13 cellular contexts compared by ENCODE assay signal in the genomic region with DNA sequence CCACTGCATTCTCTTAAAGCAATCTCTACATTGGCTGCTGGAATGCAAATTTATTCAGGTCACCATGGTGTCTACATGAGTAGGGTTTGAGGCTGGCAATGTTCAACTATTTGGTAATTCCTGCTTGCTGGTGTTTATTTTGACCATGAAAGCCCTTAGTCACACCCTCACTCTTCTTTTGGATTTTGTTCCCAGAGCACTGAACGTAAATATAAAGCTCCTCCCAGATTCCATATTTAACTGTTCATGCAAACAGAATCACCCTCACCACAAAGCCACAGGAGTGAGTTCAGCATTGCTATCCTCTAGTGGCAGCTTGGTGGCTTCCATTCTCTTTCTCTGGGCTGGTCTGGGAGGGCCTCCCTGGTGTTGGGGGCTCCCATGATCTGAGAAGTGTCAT.
A peak's percentile ranks its signal among the peaks of the same experiment; 100 is the strongest.
DNase-seq lines count a peak whose midpoint lies in the region; ATAC-seq and TF ChIP-seq lines count a peak whose summit lies in the region.
"Had no signal": no experiment of that assay in that cellular context is flagged by ENCODE, and none has a peak within 500 bp of the region (broad histone marks: within the 10 kb centered on the region; RNA-seq: fewer than 3 reads in every experiment).

No MANE protein-coding gene starts in this region.

- POLR2A ChIA-PET in PC-3 (lab: Charles Lee; ENCODE audit: unreplicated experiment), result no interaction called here
- POLR2A ChIA-PET in activated CD4-positive, alpha-beta T cell treated with anti-CD3 and anti-CD28 coated beads for 36 hours (lab: Charles Lee), result no interaction called here

- no peaks in the 10 kb centered on the region for H3K27me3 ChIP-seq in PC-3 (ENCODE audit: low read length)
- no peaks in the 10 kb centered on the region for H3K27me3 ChIP-seq in skeletal muscle satellite cell (ENCODE audit: control insufficient read depth, insufficient read depth, low read length)
- H3K27me3 ChIP-seq: suprapubic skin had no signal

- DNase-seq in DMS79 treated with DMSO at 0.1 percent for 48 hours (lab: John Stamatoyannopoulos, UW) (peak; percentile 28), DMS79 (lab: John Stamatoyannopoulos, UW) (no peak), PC-3 (peak; percentile 79), fibroblast of gingiva (ENCODE audit: low read depth) (peak; percentile 80), type B pancreatic cell (ENCODE audit: extremely low spot score, unreplicated experiment) (no peak)
- no peak for DNase-seq in activated CD4-positive, alpha-beta T cell treated with anti-CD3 and anti-CD28 coated beads for 36 hours
- DNase-seq: activated CD4-positive, alpha-beta T cell treated with anti-CD3 and anti-CD28 coated beads for 4 hours; activated effector memory CD4-positive, alpha-beta T cell treated with Interleukin-2 at 50 U/mL for 16 hours had no signal

- no peaks in the 10 kb centered on the region for H3K9me3 Mint-ChIP-seq in type B pancreatic cell
- no peaks in the 10 kb centered on the region for H3K9me3 Mint-ChIP-seq in activated CD4-positive, alpha-beta T cell treated with anti-CD3 and anti-CD28 coated beads for 36 hours (ENCODE audit: low read depth)
- H3K9me3 Mint-ChIP-seq: memory B cell had no signal

- H2AFZ ChIP-seq in PC-3 (ENCODE audit: low read length), result no peak overlapping the region

- peaks cover 8% of the 10 kb centered on the region for H3K4me1 Mint-ChIP-seq in type B pancreatic cell (ENCODE audit: unreplicated experiment)
- no peaks in the 10 kb centered on the region for H3K4me1 Mint-ChIP-seq in activated CD4-positive, alpha-beta T cell treated with anti-CD3 and anti-CD28 coated beads for 36 hours
- H3K4me1 Mint-ChIP-seq: memory B cell had no signal

- H3K4me2 ChIP-seq in PC-3 (ENCODE audit: low read length), result no peak overlapping the region
- peak overlapping the region; percentile 80 for H3K4me2 ChIP-seq in skeletal muscle satellite cell (ENCODE audit: low read length)

- CTCF ChIA-PET in PC-3 (lab: Charles Lee), result interaction anchor here (0.5 kb wide), 1 partner anchor 38 kb away, joined by 3 read pairs; no protein-coding TSS in a partner anchor
- CTCF ChIA-PET in activated CD4-positive, alpha-beta T cell treated with anti-CD3 and anti-CD28 coated beads for 36 hours (lab: Charles Lee), result interaction anchor here (0.7 kb wide), 1 partner anchor 493 kb away, joined by 4 read pairs; no protein-coding TSS in a partner anchor

- no peaks in the 10 kb centered on the region for H3K36me3 Mint-ChIP-seq in type B pancreatic cell
- no peaks in the 10 kb centered on the region for H3K36me3 Mint-ChIP-seq in activated CD4-positive, alpha-beta T cell treated with anti-CD3 and anti-CD28 coated beads for 36 hours (ENCODE audit: low read depth)
- H3K36me3 Mint-ChIP-seq: memory B cell had no signal

- no peaks in the 10 kb centered on the region for H4K20me1 ChIP-seq in PC-3 (ENCODE audit: low read length)

- no peaks in the 10 kb centered on the region for H3K36me3 ChIP-seq in PC-3 (ENCODE audit: low read depth, low read length)
- no peaks in the 10 kb centered on the region for H3K36me3 ChIP-seq in skeletal muscle satellite cell (ENCODE audit: insufficient read depth, low read length)
- H3K36me3 ChIP-seq: suprapubic skin had no signal

- H3K9me2 ChIP-seq in PC-3 (replicated peaks; ENCODE audit: low read length), result no peaks in the 10 kb centered on the region

- no peaks in the 10 kb centered on the region for H3K27me3 Mint-ChIP-seq in type B pancreatic cell
- H3K27me3 Mint-ChIP-seq in activated CD4-positive, alpha-beta T cell treated with anti-CD3 and anti-CD28 coated beads for 36 hours, result peaks cover 9% of the 10 kb centered on the region

- ATAC-seq in PC-3 (peak; percentile 62), HG02884 (IDR thresholded peaks at IDR 0.05; ENCODE audit: unreplicated experiment) (no peak)
- ATAC-seq in activated CD4-positive, alpha-beta T cell treated with anti-CD3 and anti-CD28 coated beads for 36 hours, result no peak

- H3K9ac ChIP-seq in PC-3 (ENCODE audit: low read length), result no peak overlapping the region
- H3K9ac ChIP-seq in skeletal muscle satellite cell (ENCODE audit: low read depth, low read length), result peak overlapping the region; percentile 78

- no peaks in the 10 kb centered on the region for H3K79me2 ChIP-seq in PC-3 (ENCODE audit: low read length)

- H3K4me3 ChIP-seq in PC-3 (ENCODE audit: low read length) (no peak overlapping the region), skeletal muscle satellite cell (ENCODE audit: low read length) (peak overlapping the region; percentile 62)
- H3K4me3 ChIP-seq: suprapubic skin had no signal

- H3K27ac ChIP-seq in PC-3 (ENCODE audit: low read length), result no peak overlapping the region
- H3K27ac ChIP-seq: 22Rv1, suprapubic skin had no signal

- no peak overlapping the region for H3K27ac Mint-ChIP-seq in type B pancreatic cell
- H3K27ac Mint-ChIP-seq in activated CD4-positive, alpha-beta T cell treated with anti-CD3 and anti-CD28 coated beads for 36 hours, result no peak overlapping the region
- H3K27ac Mint-ChIP-seq: memory B cell had no signal

- no peak overlapping the region for H3K4me3 Mint-ChIP-seq in type B pancreatic cell
- no peak overlapping the region for H3K4me3 Mint-ChIP-seq in activated CD4-positive, alpha-beta T cell treated with anti-CD3 and anti-CD28 coated beads for 36 hours
- H3K4me3 Mint-ChIP-seq: memory B cell had no signal

- intact Hi-C loops in PC-3 (cut with micrococcal nuclease), result loop anchor here (5.0 to 10.0 kb wide), 2 partner anchors 296 to 399 kb away; no protein-coding TSS in a partner anchor
- intact Hi-C loops in activated CD4-positive, alpha-beta T cell treated with anti-CD3 and anti-CD28 coated beads for 36 hours (cut with DNase I, micrococcal nuclease), result no loop called here

- BruUV-seq in PC-3 (replicated peaks; lab: Mats Ljungman, UMichigan), result no TSS peak

- H3F3A ChIP-seq in PC-3 (ENCODE audit: low read length, unreplicated experiment), result no peaks in the 10 kb centered on the region

- H3K9me3 ChIP-seq in PC-3 (ENCODE audit: low read length) (no peaks in the 10 kb centered on the region), skeletal muscle satellite cell (replicated peaks; ENCODE audit: low read length) (no peaks in the 10 kb centered on the region)
- H3K9me3 ChIP-seq: suprapubic skin had no signal

- TF ChIP-seq CTCF in PC-3 (conservative IDR thresholded peaks at IDR 0.05; ENCODE audit: low read depth, low read length) (no peak), type B pancreatic cell (conservative IDR thresholded peaks at IDR 0.05) (no peak)

- H3K4me1 ChIP-seq in PC-3 (ENCODE audit: insufficient read depth, low read length) (peaks cover 11% of the 10 kb centered on the region; the same call in 1 of the 2 replicates), skeletal muscle satellite cell (ENCODE audit: control insufficient read depth, insufficient read depth, low read length) (peaks cover 24% of the 10 kb centered on the region)

Comparison
In these comparisons a context has a peak if more than half of its experiments do, and no peak if none do; other contexts are left out.
1. DNase-seq: peak in DMS79 treated with DMSO at 0.1 percent for 48 hours (single experiment), PC-3 (single experiment) and fibroblast of gingiva (single experiment); none in DMS79 (single experiment), type B pancreatic cell (single experiment) and activated CD4-positive, alpha-beta T cell treated with anti-CD3 and anti-CD28 coated beads for 36 hours (single experiment).